Comparison of ENCODE assay signal across 15 cellular contexts in genomic region chr2:198883604-198884003, GRCh38.
"Had no signal": no experiment of that assay in that cellular context is flagged by ENCODE, and none has a peak within 500 bp of the region (broad histone marks: within the 10 kb centered on the region; RNA-seq: fewer than 3 reads in every experiment).

No MANE protein-coding gene starts in this region.

- H3K79me2 ChIP-seq: parathyroid adenoma had no signal

- H3K36me3 Mint-ChIP-seq: activated naive CD4-positive, alpha-beta T cell treated with anti-CD3 and anti-CD28 coated beads, Interleukin-2, amount 10 ng/mL, durations not matched to agents 7 days and 5 days; naive B cell; stimulated activated naive B cell treated with anti-CD40 and anti-IgM and Interleukin-4, amounts not matched to agents 10 μg/mL and 1 μg/mL and 100 μg/mL, for 72 hours had no signal

- DNase-seq: activated CD4-positive, alpha-beta memory T cell treated with anti-CD3 and anti-CD28 coated beads, Interleukin-2, amount 10 ng/mL, durations not matched to agents 7 days and 5 days; activated naive CD4-positive, alpha-beta T cell treated with anti-CD3 and anti-CD28 coated beads, Interleukin-2, amount 10 ng/mL, durations not matched to agents 7 days and 5 days; activated T-cell treated with anti-CD3 and anti-CD28 coated beads, Interleukin-2, amount 50 U/mL, for 24 hours; caudate nucleus; islet precursor cell; naive B cell; stimulated activated CD4-positive, alpha-beta T cell treated with anti-CD3 and anti-CD28 coated beads, Interleukin-4, amount 100 ng/mL, for 1 hour; stimulated activated naive B cell treated with anti-CD40 and anti-IgM and Interleukin-4, amounts not matched to agents 10 μg/mL and 1 μg/mL and 100 μg/mL, for 72 hours; substantia nigra; T-helper 1 cell; T1000; uterus had no signal

- H3K9me3 ChIP-seq: tibial nerve, uterus had no signal

- H3K9me3 Mint-ChIP-seq: activated CD4-positive, alpha-beta memory T cell treated with anti-CD3 and anti-CD28 coated beads, Interleukin-2, amount 10 ng/mL, durations not matched to agents 7 days and 5 days; activated naive CD4-positive, alpha-beta T cell treated with anti-CD3 and anti-CD28 coated beads, Interleukin-2, amount 10 ng/mL, durations not matched to agents 7 days and 5 days; activated T-cell treated with anti-CD3 and anti-CD28 coated beads, Interleukin-2, amount 50 U/mL, for 24 hours; stimulated activated naive B cell treated with anti-CD40 and anti-IgM and Interleukin-4, amounts not matched to agents 10 μg/mL and 1 μg/mL and 100 μg/mL, for 72 hours had no signal

- H2AFZ ChIP-seq: parathyroid adenoma had no signal

- H3K4me1 Mint-ChIP-seq: activated CD4-positive, alpha-beta memory T cell treated with anti-CD3 and anti-CD28 coated beads, Interleukin-2, amount 10 ng/mL, durations not matched to agents 7 days and 5 days; activated naive CD4-positive, alpha-beta T cell treated with anti-CD3 and anti-CD28 coated beads, Interleukin-2, amount 10 ng/mL, durations not matched to agents 7 days and 5 days; naive B cell; stimulated activated naive B cell treated with anti-CD40 and anti-IgM and Interleukin-4, amounts not matched to agents 10 μg/mL and 1 μg/mL and 100 μg/mL, for 72 hours had no signal

- H3K9ac ChIP-seq: parathyroid adenoma had no signal

- H3K36me3 ChIP-seq: tibial nerve, uterus had no signal

- H3K27ac Mint-ChIP-seq: activated CD4-positive, alpha-beta memory T cell treated with anti-CD3 and anti-CD28 coated beads, Interleukin-2, amount 10 ng/mL, durations not matched to agents 7 days and 5 days; activated naive CD4-positive, alpha-beta T cell treated with anti-CD3 and anti-CD28 coated beads, Interleukin-2, amount 10 ng/mL, durations not matched to agents 7 days and 5 days; activated T-cell treated with anti-CD3 and anti-CD28 coated beads, Interleukin-2, amount 50 U/mL, for 24 hours; naive B cell; stimulated activated naive B cell treated with anti-CD40 and anti-IgM and Interleukin-4, amounts not matched to agents 10 μg/mL and 1 μg/mL and 100 μg/mL, for 72 hours had no signal

- H3K4me3 ChIP-seq: lung, tibial nerve, uterus had no signal

- H3K27me3 ChIP-seq: tibial nerve, uterus had no signal

- H3K27ac ChIP-seq: parathyroid adenoma, tibial nerve, uterus had no signal

- H3K4me3 Mint-ChIP-seq: activated CD4-positive, alpha-beta memory T cell treated with anti-CD3 and anti-CD28 coated beads, Interleukin-2, amount 10 ng/mL, durations not matched to agents 7 days and 5 days; activated naive CD4-positive, alpha-beta T cell treated with anti-CD3 and anti-CD28 coated beads, Interleukin-2, amount 10 ng/mL, durations not matched to agents 7 days and 5 days; activated T-cell treated with anti-CD3 and anti-CD28 coated beads, Interleukin-2, amount 50 U/mL, for 24 hours; naive B cell; stimulated activated naive B cell treated with anti-CD40 and anti-IgM and Interleukin-4, amounts not matched to agents 10 μg/mL and 1 μg/mL and 100 μg/mL, for 72 hours had no signal

- H3K4me1 ChIP-seq: parathyroid adenoma, tibial nerve, uterus had no signal

- H3K27me3 Mint-ChIP-seq: activated CD4-positive, alpha-beta memory T cell treated with anti-CD3 and anti-CD28 coated beads, Interleukin-2, amount 10 ng/mL, durations not matched to agents 7 days and 5 days; activated naive CD4-positive, alpha-beta T cell treated with anti-CD3 and anti-CD28 coated beads, Interleukin-2, amount 10 ng/mL, durations not matched to agents 7 days and 5 days; activated T-cell treated with anti-CD3 and anti-CD28 coated beads, Interleukin-2, amount 50 U/mL, for 24 hours; naive B cell; stimulated activated naive B cell treated with anti-CD40 and anti-IgM and Interleukin-4, amounts not matched to agents 10 μg/mL and 1 μg/mL and 100 μg/mL, for 72 hours had no signal
